In genomic region chr4:118278473-118279274, GRCh38 we compare ENCODE assay signal across 1 cellular context.
TF ChIP-seq lines count a peak whose summit lies in the region.

No MANE protein-coding gene starts in this region.

TF ChIP-seq in HepG2, 621 proteins besides CTCF, POLR2A, EP300 and RAD21 (continued from another document and continues in another):
- TF ChIP-seq MNT (IDR thresholded peaks at IDR 0.05) (peak; percentile 59), PRPF4 (IDR thresholded peaks at IDR 0.05; ENCODE audit: low read depth, low read length, poor library complexity, severe bottlenecking) (no peak), NFIC (IDR thresholded peaks at IDR 0.05; ENCODE audit: low read length) (0 out of 2 replicates have a peak, but pooled peaks have one; percentile 35), SOX5 (CRISPR knock-in tag; IDR thresholded peaks at IDR 0.05; ENCODE audit: borderline replicate concordance) (peak; percentile 59), ZSCAN22 (CRISPR knock-in tag; IDR thresholded peaks at IDR 0.05) (no peak), ZNF576 (CRISPR knock-in tag; IDR thresholded peaks at IDR 0.05) (no peak), TAF15 (IDR thresholded peaks at IDR 0.05; ENCODE audit: low read depth, low read length, poor library complexity, severe bottlenecking) (no peak), ATF4 (CRISPR knock-in tag; IDR thresholded peaks at IDR 0.05) (peak in 1 of 2 experiments; percentile 35; a peak in 2 of 4 replicates), AFF4 (CRISPR knock-in tag; IDR thresholded peaks at IDR 0.05) (peak; percentile 93; the same call in 1 of the 2 replicates), HIVEP1 (CRISPR knock-in tag; IDR thresholded peaks at IDR 0.05) (peak; percentile 55; the same call in 1 of the 2 replicates), MEIS1 (CRISPR knock-in tag; IDR thresholded peaks at IDR 0.05; ENCODE audit: borderline replicate concordance) (peak; percentile 46; the same call in 1 of the 2 replicates), ZNF142 (CRISPR knock-in tag; IDR thresholded peaks at IDR 0.05) (peak; percentile 75; the same call in 1 of the 2 replicates), MEIS2 (CRISPR knock-in tag; IDR thresholded peaks at IDR 0.05) (peak; percentile 69), ZNF24 (IDR thresholded peaks at IDR 0.05) (no peak), ATRX (CRISPR knock-in tag; IDR thresholded peaks at IDR 0.05; ENCODE audit: borderline replicate concordance) (no peak), MBNL3 (CRISPR knock-in tag; conservative IDR thresholded peaks at IDR 0.05) (no peak), ZNF687 (CRISPR knock-in tag; IDR thresholded peaks at IDR 0.05) (peak; percentile 93), PHF21A (CRISPR knock-in tag; IDR thresholded peaks at IDR 0.05) (0 out of 2 replicates have a peak, but pooled peaks have one; percentile 23), ZNF501 (CRISPR knock-in tag; IDR thresholded peaks at IDR 0.05) (peak; percentile 96), SRSF9 (IDR thresholded peaks at IDR 0.05; ENCODE audit: borderline replicate concordance, insufficient read depth, low read depth, low read length, poor library complexity, severe bottlenecking) (no peak), SMAD9 (CRISPR knock-in tag; IDR thresholded peaks at IDR 0.05) (no peak), SKI (IDR thresholded peaks at IDR 0.05; ENCODE audit: partially characterized antibody) (peak; percentile 62), GLMP (CRISPR knock-in tag; IDR thresholded peaks at IDR 0.05; ENCODE audit: borderline replicate concordance) (no peak), ZBTB10 (CRISPR knock-in tag; IDR thresholded peaks at IDR 0.05; ENCODE audit: borderline replicate concordance) (peak; percentile 76; the same call in 1 of the 2 replicates), MATR3 (CRISPR knock-in tag; IDR thresholded peaks at IDR 0.05) (no peak), TOE1 (CRISPR knock-in tag; IDR thresholded peaks at IDR 0.05) (no peak)
